In genomic region chr10:17838080-17838634, GRCh38 we compare ENCODE assay signal across 17 cellular contexts. TPM values are rescaled to one million over a fixed set of nuclear protein-coding genes. Genes with fewer than 3 reads are reported as not detected.
DNase-seq lines count a peak whose midpoint lies in the region; ATAC-seq and TF ChIP-seq lines count a peak whose summit lies in the region.
"Had no signal": no experiment of that assay in that cellular context is flagged by ENCODE, and none has a peak within 500 bp of the region (broad histone marks: within the 10 kb centered on the region; RNA-seq: fewer than 3 reads in every experiment).

No MANE protein-coding gene starts in this region.

- H3K4me1 Mint-ChIP-seq in CD14-positive monocyte (peaks cover 59% of the 10 kb centered on the region), HFFc6 (ENCODE audit: low read depth) (peaks cover 49% of the 10 kb centered on the region), activated B cell treated with CpG ODN at 0.5 μM for 24 hours (peaks cover 9% of the 10 kb centered on the region), memory B cell (peaks cover 6% of the 10 kb centered on the region)

- peak overlapping the region; percentile 53 to 87 for H3K4me3 Mint-ChIP-seq in CD14-positive monocyte
- peak overlapping the region; percentile 71 for H3K4me3 Mint-ChIP-seq in HFFc6
- peak overlapping the region; percentile 42 for H3K4me3 Mint-ChIP-seq in activated B cell treated with CpG ODN at 0.5 μM for 24 hours
- peak overlapping the region; percentile 38 for H3K4me3 Mint-ChIP-seq in memory B cell

- CTCF ChIA-PET in activated B cell treated with CpG ODN at 0.5 μM for 24 hours (lab: Charles Lee): no interaction called here

- no peak for ATAC-seq in activated B cell treated with CpG ODN at 0.5 μM for 24 hours (ENCODE audit: low read depth)
- peak; percentile 27 for ATAC-seq in memory B cell (ENCODE audit: low read depth)
- no peak for ATAC-seq in HG03175 (IDR thresholded peaks at IDR 0.05; ENCODE audit: unreplicated experiment)
- no peak for ATAC-seq in HG03108 (IDR thresholded peaks at IDR 0.05; ENCODE audit: unreplicated experiment)
- ATAC-seq: body of pancreas had no signal

- H3K36me3 Mint-ChIP-seq in CD14-positive monocyte (no peaks in the 10 kb centered on the region), HFFc6 (ENCODE audit: low read depth) (no peaks in the 10 kb centered on the region), activated B cell treated with CpG ODN at 0.5 μM for 24 hours (ENCODE audit: low read depth) (no peaks in the 10 kb centered on the region), memory B cell (no peaks in the 10 kb centered on the region)

- H3K9me3 Mint-ChIP-seq in CD14-positive monocyte: peaks cover 0 to 1% (median 0%) of the 10 kb centered on the region in 7 donors
- no peaks in the 10 kb centered on the region for H3K9me3 Mint-ChIP-seq in HFFc6
- H3K9me3 Mint-ChIP-seq in activated B cell treated with CpG ODN at 0.5 μM for 24 hours: no peaks in the 10 kb centered on the region
- no peaks in the 10 kb centered on the region for H3K9me3 Mint-ChIP-seq in memory B cell

- POLR2A ChIA-PET in activated B cell treated with CpG ODN at 0.5 μM for 24 hours (lab: Charles Lee): no interaction called here

- intact Hi-C loops in CD14-positive monocyte (cut with micrococcal nuclease) (loop anchor here in 1 of 2 donors (10.0 kb wide), 1 partner anchor 53 kb away; no protein-coding TSS in a partner anchor), activated B cell treated with CpG ODN at 0.5 μM for 24 hours (cut with micrococcal nuclease) (no loop called here)

- DNase-seq in CD14-positive monocyte (ENCODE audit: low spot score) (no peak), HFFc6 (no peak), activated B cell treated with CpG ODN at 0.5 μM for 24 hours (no peak), memory B cell (ENCODE audit: low spot score in 2 of 2) (no peak)
- no peak for DNase-seq in effector CD8-positive, alpha-beta T cell (lab: John Stamatoyannopoulos, UW)
- no peak for DNase-seq in activated CD4-positive, alpha-beta T cell treated with anti-CD3 and anti-CD28 coated beads for 48 hours
- DNase-seq: activated CD8-positive, alpha-beta memory T cell treated with anti-CD3 and anti-CD28 coated beads for 24 hours; activated gamma-delta T cell treated with Interleukin-2 at 50 U/mL for 16 hours; AML-193; body of pancreas; effector CD4-positive, alpha-beta T cell; NCI-H1930; NCI-H774; stimulated activated CD4-positive, alpha-beta T cell treated with anti-CD3 and anti-CD28 coated beads, Interleukin-1b, Interleukin-23, amount 100 ng/mL, for 48 hours; tibial artery had no signal

- H3K27ac Mint-ChIP-seq in CD14-positive monocyte (peak overlapping the region; percentile 78 to 92 (median 86)), HFFc6 (peak overlapping the region; percentile 81), activated B cell treated with CpG ODN at 0.5 μM for 24 hours (no peak overlapping the region), memory B cell (peak overlapping the region; percentile 31)

- H3K27me3 Mint-ChIP-seq in CD14-positive monocyte (ENCODE audit: low read depth in 3 of 3): peaks cover 0 to 6% (median 3%) of the 10 kb centered on the region in 3 donors
- no peaks in the 10 kb centered on the region for H3K27me3 Mint-ChIP-seq in HFFc6 (ENCODE audit: insufficient read depth)
- H3K27me3 Mint-ChIP-seq in activated B cell treated with CpG ODN at 0.5 μM for 24 hours: peaks cover 2% of the 10 kb centered on the region
- H3K27me3 Mint-ChIP-seq in memory B cell: peaks cover 10% of the 10 kb centered on the region

- TF ChIP-seq CTCF in CD14-positive monocyte (IDR thresholded peaks at IDR 0.05): no peak
- TF ChIP-seq CTCF in HFFc6 (IDR thresholded peaks at IDR 0.05): no peak
- TF ChIP-seq CTCF in activated B cell treated with CpG ODN at 0.5 μM for 24 hours (IDR thresholded peaks at IDR 0.05): no peak

RNA-seq across cellular contexts. Expression of gene MRC1, which starts 29.0 kb away (rescaled TPM):
- under 1 TPM; 0.11 to 0.34 TPM for polyA plus RNA-seq in CD14-positive monocyte
- under 1 TPM in 2 of 6 experiments, not detected in 4; 0.02 to 0.06 TPM for total RNA-seq in HFFc6 (2021; fragmentation: NEBNext Ultra II Directional; extraction: Animal tissue kit (Norgen Biotek cat#: 25700))
- total RNA-seq in activated B cell treated with CpG ODN at 0.5 μM for 24 hours: 0.11 and 0.15 TPM in 2 replicates
